14 cellular contexts compared by ENCODE assay signal in genomic region chr2:218858671-218859555, GRCh38. TPM values are rescaled to one million over a fixed set of nuclear protein-coding genes. Genes with fewer than 3 reads are reported as not detected.
A peak's percentile ranks its signal among the peaks of the same experiment; 100 is the strongest.
DNase-seq lines count a peak whose midpoint lies in the region; TF ChIP-seq lines count a peak whose summit lies in the region.
"Had no signal": no experiment of that assay in that cellular context is flagged by ENCODE, and none has a peak within 500 bp of the region (broad histone marks: within the 10 kb centered on the region; RNA-seq: fewer than 3 reads in every experiment).

No MANE protein-coding gene starts in this region.

- peaks cover 13% of the 10 kb centered on the region for H3K4me1 Mint-ChIP-seq in activated naive CD4-positive, alpha-beta T cell treated with anti-CD3 and anti-CD28 coated beads for 36 hours (ENCODE audit: low read depth)
- H3K4me1 Mint-ChIP-seq in activated naive CD4-positive, alpha-beta T cell treated with anti-CD3 and anti-CD28 coated beads, Interleukin-2, amount 10 ng/mL, durations not matched to agents 7 days and 5 days = peaks cover 12% of the 10 kb centered on the region

- peak overlapping the region; percentile 45 to 57 for H3K4me3 ChIP-seq in ascending aorta
- peak overlapping the region; percentile 24 for H3K4me3 ChIP-seq in mesodermal cell (ENCODE audit: extremely low read depth, insufficient read depth, low read length, poor library complexity, severe bottlenecking)
- peak overlapping the region; percentile 34 to 67 (median 53) for H3K4me3 ChIP-seq in tibial nerve
- H3K4me3 ChIP-seq: GM23248 had no signal

- no peaks in the 10 kb centered on the region for H3K36me3 Mint-ChIP-seq in activated naive CD4-positive, alpha-beta T cell treated with anti-CD3 and anti-CD28 coated beads for 36 hours (ENCODE audit: low read depth)
- no peaks in the 10 kb centered on the region for H3K36me3 Mint-ChIP-seq in activated naive CD4-positive, alpha-beta T cell treated with anti-CD3 and anti-CD28 coated beads, Interleukin-2, amount 10 ng/mL, durations not matched to agents 7 days and 5 days

- TF ChIP-seq CTCF in ascending aorta (IDR thresholded peaks at IDR 0.05) (no peak), tibial nerve (IDR thresholded peaks at IDR 0.05) (no peak)

- H3K36me3 ChIP-seq in ascending aorta = no peaks in the 10 kb centered on the region
- no peaks in the 10 kb centered on the region for H3K36me3 ChIP-seq in mesodermal cell (ENCODE audit: control insufficient read depth, insufficient read depth, low read length)
- no peaks in the 10 kb centered on the region for H3K36me3 ChIP-seq in tibial nerve
- H3K36me3 ChIP-seq: BE2C, ovary had no signal

- TF ChIP-seq POLR2A in tibial nerve (IDR thresholded peaks at IDR 0.05) = no peak

- WGBS in mesodermal cell (ENCODE audit: insufficient coverage in 2 of 2), 2 experiments = 3 to 4% methylated on average over 24 to 32 of the region's 51 CpGs
- WGBS in tibial nerve, 2 donors = 11 to 16% methylated on average over 51 of the region's 51 CpGs

- peaks cover 72% of the 10 kb centered on the region for H3K27me3 Mint-ChIP-seq in activated naive CD4-positive, alpha-beta T cell treated with anti-CD3 and anti-CD28 coated beads for 36 hours (ENCODE audit: low read depth)
- H3K27me3 Mint-ChIP-seq in activated naive CD4-positive, alpha-beta T cell treated with anti-CD3 and anti-CD28 coated beads, Interleukin-2, amount 10 ng/mL, durations not matched to agents 7 days and 5 days = peaks cover 99% of the 10 kb centered on the region

- CTCF ChIA-PET in activated naive CD4-positive, alpha-beta T cell treated with anti-CD3 and anti-CD28 coated beads for 36 hours (lab: Charles Lee) = interaction anchor here (2.9 to 4.3 kb wide), 2 partner anchors 18 to 39 kb away, joined by 11 to 22 read pairs; no protein-coding TSS in a partner anchor
- CTCF ChIA-PET in activated naive CD4-positive, alpha-beta T cell treated with anti-CD3 and anti-CD28 coated beads, Interleukin-2, amount 10 ng/mL, durations not matched to agents 7 days and 5 days (lab: Charles Lee) = interaction anchor here (1.2 to 1.7 kb wide), 3 partner anchors 12 to 39 kb away, joined by 3 to 5 read pairs (median 5); no protein-coding TSS in a partner anchor

- no peak for TF ChIP-seq EP300 in tibial nerve (IDR thresholded peaks at IDR 0.05)

- no peak overlapping the region for H3K27ac ChIP-seq in ascending aorta
- no peak overlapping the region for H3K27ac ChIP-seq in mesodermal cell (ENCODE audit: low read depth, low read length, severe bottlenecking)
- peak overlapping the region; percentile 56 to 92 (median 82) for H3K27ac ChIP-seq in tibial nerve
- H3K27ac ChIP-seq: GM23248, ovary had no signal

- no peak for DNase-seq in activated naive CD4-positive, alpha-beta T cell treated with anti-CD3 and anti-CD28 coated beads for 36 hours
- no peak for DNase-seq in activated naive CD4-positive, alpha-beta T cell treated with anti-CD3 and anti-CD28 coated beads, Interleukin-2, amount 10 ng/mL, durations not matched to agents 7 days and 5 days
- DNase-seq in ascending aorta (ENCODE audit: low spot score in 2 of 2) = no peak
- no peak for DNase-seq in tibial nerve (ENCODE audit: low spot score in 2 of 2)
- DNase-seq in activated effector memory CD4-positive, alpha-beta T cell treated with anti-CD3 and anti-CD28 coated beads, Interleukin-2, amount 50 U/mL, for 16 hours = no peak
- DNase-seq in putamen (ENCODE audit: low spot score) = no peak
- no peak for DNase-seq in DMS53 treated with DMSO at 0.1 percent for 48 hours (lab: John Stamatoyannopoulos, UW; ENCODE audit: unreplicated experiment)
- DNase-seq: foreskin melanocyte had no signal

- H3K27ac Mint-ChIP-seq in activated naive CD4-positive, alpha-beta T cell treated with anti-CD3 and anti-CD28 coated beads for 36 hours = no peak overlapping the region
- no peak overlapping the region for H3K27ac Mint-ChIP-seq in activated naive CD4-positive, alpha-beta T cell treated with anti-CD3 and anti-CD28 coated beads, Interleukin-2, amount 10 ng/mL, durations not matched to agents 7 days and 5 days

- H3K4me3 Mint-ChIP-seq in activated naive CD4-positive, alpha-beta T cell treated with anti-CD3 and anti-CD28 coated beads for 36 hours = peak overlapping the region; percentile 17
- H3K4me3 Mint-ChIP-seq in activated naive CD4-positive, alpha-beta T cell treated with anti-CD3 and anti-CD28 coated beads, Interleukin-2, amount 10 ng/mL, durations not matched to agents 7 days and 5 days = no peak overlapping the region

- H3K27me3 ChIP-seq in ascending aorta = peaks cover 28% of the 10 kb centered on the region
- peaks cover 0 to 34% of the 10 kb centered on the region in 2 donors for H3K27me3 ChIP-seq in tibial nerve
- H3K27me3 ChIP-seq: ovary had no signal

- H3K9me3 Mint-ChIP-seq in activated naive CD4-positive, alpha-beta T cell treated with anti-CD3 and anti-CD28 coated beads for 36 hours = no peaks in the 10 kb centered on the region
- H3K9me3 Mint-ChIP-seq in activated naive CD4-positive, alpha-beta T cell treated with anti-CD3 and anti-CD28 coated beads, Interleukin-2, amount 10 ng/mL, durations not matched to agents 7 days and 5 days = no peaks in the 10 kb centered on the region

- no peaks in the 10 kb centered on the region for H3K9me3 ChIP-seq in ascending aorta
- H3K9me3 ChIP-seq in mesodermal cell (ENCODE audit: control insufficient read depth, low read length) = no peaks in the 10 kb centered on the region
- no peaks in the 10 kb centered on the region for H3K9me3 ChIP-seq in tibial nerve
- H3K9me3 ChIP-seq: BE2C, ovary had no signal

- peaks cover 0 to 14% of the 10 kb centered on the region in 2 donors for H3K4me1 ChIP-seq in ascending aorta
- H3K4me1 ChIP-seq in mesodermal cell (ENCODE audit: control insufficient read depth, insufficient read depth, low read length, poor library complexity, severe bottlenecking) = peaks cover 23% of the 10 kb centered on the region
- peaks cover 0 to 75% (median 8%) of the 10 kb centered on the region in 4 donors for H3K4me1 ChIP-seq in tibial nerve

- intact Hi-C loops in activated naive CD4-positive, alpha-beta T cell treated with anti-CD3 and anti-CD28 coated beads for 36 hours (cut with micrococcal nuclease) = loop anchor here (10.0 kb wide), 1 partner anchor 256 kb away; no protein-coding TSS in a partner anchor
- intact Hi-C loops in ascending aorta (cut with DNase I) = no loop called here

RNA-seq across cellular contexts. Expression of gene WNT6, which starts 0.7 kb away (rescaled TPM):
- not detected for total RNA-seq in activated naive CD4-positive, alpha-beta T cell treated with anti-CD3 and anti-CD28 coated beads for 36 hours
- total RNA-seq in ascending aorta = 1.2 TPM
- 0.22 TPM for polyA plus RNA-seq in mesodermal cell (2013, experiment 1 of 2)
- polyA plus RNA-seq in mesodermal cell (2013, experiment 2 of 2) = 0.40 TPM
- total RNA-seq in tibial nerve = 10 to 100 TPM; 26.1 to 81.5 (median 48.2) TPM
- total RNA-seq: GM23248; HT-29; T-helper 1 cell treated with Interleukin-12 subunit alpha and Interleukin-12 subunit beta and Interleukin-4 antibody, amounts not matched to agents 30 ng/mL and 1 ng/mL, for 36 hours had no signal
- polyA plus RNA-seq: GM23248 had no signal

RNA-seq across cellular contexts. Expression of gene WNT10A, which starts 21.7 kb away (rescaled TPM):
- total RNA-seq in activated naive CD4-positive, alpha-beta T cell treated with anti-CD3 and anti-CD28 coated beads for 36 hours = 1 to 10 TPM; 1.1 to 1.3 TPM
- total RNA-seq in ascending aorta = not detected
- not detected for polyA plus RNA-seq in mesodermal cell (2013, experiment 1 of 2)
- not detected for polyA plus RNA-seq in mesodermal cell (2013, experiment 2 of 2)
- total RNA-seq in tibial nerve = 1 to 10 TPM in 1 of 4 donors, under 1 TPM in 2, not detected in 1; 0.21 to 1.3 (median 0.39) TPM
- total RNA-seq: GM23248 had no signal
- polyA plus RNA-seq: GM23248 had no signal

RNA-seq across cellular contexts. Expression of gene PRKAG3, which starts 27.3 kb away (rescaled TPM):
- not detected for total RNA-seq in activated naive CD4-positive, alpha-beta T cell treated with anti-CD3 and anti-CD28 coated beads for 36 hours
- total RNA-seq in ascending aorta (not detected), tibial nerve (not detected)
- not detected for polyA plus RNA-seq in mesodermal cell (2013, experiment 1 of 2)
- polyA plus RNA-seq in mesodermal cell (2013, experiment 2 of 2) = not detected
- total RNA-seq: GM23248; HT-29; T-helper 1 cell treated with Interleukin-12 subunit alpha and Interleukin-12 subunit beta and Interleukin-4 antibody, amounts not matched to agents 30 ng/mL and 1 ng/mL, for 36 hours had no signal
- polyA plus RNA-seq: GM23248, ovary had no signal

Comparison
In these comparisons a context has a peak if more than half of its experiments do, and no peak if none do; other contexts are left out.
1. H3K27ac ChIP-seq: peak in tibial nerve (4 of 4); none in ascending aorta (0 of 2) and mesodermal cell (single experiment).
2. RNA of gene WNT6, which starts 0.7 kb away (total RNA-seq): 26.1 to 81.5 TPM in tibial nerve; 1.2 TPM in ascending aorta (single experiment) and not detected in activated naive CD4-positive, alpha-beta T cell treated with anti-CD3 and anti-CD28 coated beads for 36 hours; every median in the first group is over 10 times any median in the second.
3. Peak in every context shown above with its lines, with median percentiles within 50 percentile points of each other: H3K4me3 ChIP-seq.